Comparison of ENCODE assay signal across 8 cellular contexts in the genomic region with DNA sequence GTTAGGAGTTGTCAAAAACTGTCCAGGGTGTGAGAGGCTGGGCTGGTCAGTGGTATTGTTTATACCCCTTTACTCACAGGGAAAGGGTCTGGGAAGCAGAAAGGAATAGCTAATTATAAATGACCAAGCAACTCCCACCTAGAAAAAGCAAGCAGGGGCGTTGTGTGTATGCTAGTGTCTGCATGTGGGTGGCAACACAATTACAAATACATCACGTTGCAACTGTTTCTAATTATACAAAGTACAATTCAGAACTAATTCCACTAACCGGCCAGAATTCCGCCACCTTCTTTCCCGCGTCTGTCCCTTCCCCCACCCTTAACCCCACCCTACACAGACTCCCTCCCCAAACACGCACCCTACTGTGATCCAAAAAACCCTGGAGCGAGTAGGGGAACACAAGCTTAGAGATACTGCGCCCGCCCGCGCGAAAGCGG. TPM values are rescaled to one million over a fixed set of nuclear protein-coding genes. Genes with fewer than 3 reads are reported as not detected.
DNase-seq lines count a peak whose midpoint lies in the region; ATAC-seq and TF ChIP-seq lines count a peak whose summit lies in the region.

No MANE protein-coding gene starts in this region.

- peaks cover 43% of the 10 kb centered on the region for H3K27me3 Mint-ChIP-seq in T-helper 17 cell

- peaks cover 4% of the 10 kb centered on the region for H3K36me3 Mint-ChIP-seq in T-helper 17 cell (ENCODE audit: low read depth)

- H3K4me3 ChIP-seq in GM12864 (ENCODE audit: low read depth, low read length) (peak overlapping the region; percentile 85), gastroesophageal sphincter (peak overlapping the region; percentile 72 to 89), skeletal muscle cell (ENCODE audit: low read depth, low read length) (peak overlapping the region; percentile 78)

- TF ChIP-seq CTCF in GM12864 (IDR thresholded peaks at IDR 0.05; ENCODE audit: low read depth, low read length, missing control alignments) (no peak), gastroesophageal sphincter (IDR thresholded peaks at IDR 0.05) (no peak), foreskin keratinocyte (conservative IDR thresholded peaks at IDR 0.05) (no peak)

- no peak for TF ChIP-seq EP300 in gastroesophageal sphincter (IDR thresholded peaks at IDR 0.05)

- peaks cover 20% of the 10 kb centered on the region for H3K4me1 Mint-ChIP-seq in T-helper 17 cell

- H3K27me3 ChIP-seq in gastroesophageal sphincter (peaks cover 44% of the 10 kb centered on the region), foreskin keratinocyte (peaks cover 62% of the 10 kb centered on the region)

- 0 to 1% methylated on average over 6 to 12 of the region's 14 CpGs for WGBS in gastroesophageal sphincter (ENCODE audit: low coverage in 1 of 2), 2 donors

- H3K27ac ChIP-seq in gastroesophageal sphincter (peak overlapping the region in 1 of 4 donors; percentile 79), foreskin keratinocyte (no peak overlapping the region)

- TF ChIP-seq POLR2A in gastroesophageal sphincter (IDR thresholded peaks at IDR 0.05), result no peak

- no peak overlapping the region for H3K27ac Mint-ChIP-seq in T-helper 17 cell

- H3K9me3 ChIP-seq in T-helper 17 cell (ENCODE audit: control insufficient read depth, low read length, poor library complexity, severe bottlenecking) (no peaks in the 10 kb centered on the region), gastroesophageal sphincter (no peaks in the 10 kb centered on the region)

- H3K36me3 ChIP-seq in gastroesophageal sphincter, result no peaks in the 10 kb centered on the region

- DNase-seq in GM12864 (ENCODE audit: low read depth) (no peak), T-helper 17 cell (no peak), skeletal muscle cell (ENCODE audit: low read depth) (no peak), RPMI8226 (no peak), NK-92 (lab: John Stamatoyannopoulos, UW; ENCODE audit: unreplicated experiment) (no peak), foreskin keratinocyte (no peak)

- ATAC-seq in T-helper 17 cell (no peak), gastroesophageal sphincter (no peak), GM19455 (IDR thresholded peaks at IDR 0.05; ENCODE audit: unreplicated experiment) (no peak), foreskin keratinocyte (no peak)

- H3K4me3 Mint-ChIP-seq in T-helper 17 cell, result peak overlapping the region; percentile 98

- H3K4me1 ChIP-seq in gastroesophageal sphincter (peaks cover 0 to 37% (median 3%) of the 10 kb centered on the region in 3 donors), foreskin keratinocyte (no peaks in the 10 kb centered on the region)

RNA-seq across cellular contexts. Expression of gene DPF3, which starts 2.2 kb away (rescaled TPM):
- total RNA-seq in T-helper 17 cell (1 to 10 TPM in 1 of 2 donors, under 1 TPM in 1; 0.13 to 1.2 TPM), gastroesophageal sphincter (1 to 10 TPM in 2 of 4 donors, under 1 TPM in 2; 0.13 to 4.4 (median 2.1) TPM), foreskin keratinocyte (0.18 and 0.95 TPM in 2 replicates)
- 0.10 and 0.26 TPM in 2 replicates for polyA plus RNA-seq in foreskin keratinocyte

RNA-seq across cellular contexts. Expression of gene DCAF4, which starts 34.6 kb away (rescaled TPM):
- 10 to 100 TPM; 27.0 to 30.7 TPM for total RNA-seq in T-helper 17 cell
- total RNA-seq in gastroesophageal sphincter, result 10 to 100 TPM in 3 of 4 donors, 1 to 10 TPM in 1; 9.0 to 22.6 (median 19.8) TPM
- total RNA-seq in foreskin keratinocyte, result 17.1 and 32.4 TPM in 2 replicates
- 8.6 and 16.5 TPM in 2 replicates for polyA plus RNA-seq in foreskin keratinocyte
